In genomic region chrX:153600032-153600373, GRCh38 we compare ENCODE assay signal across 8 cellular contexts. TPM values are rescaled to one million over a fixed set of nuclear protein-coding genes. Genes with fewer than 3 reads are reported as not detected.
DNase-seq lines count a peak whose midpoint lies in the region; ATAC-seq and TF ChIP-seq lines count a peak whose summit lies in the region.

No MANE protein-coding gene starts in this region.

- peak overlapping the region in 1 of 2 donors; percentile 18 for H3K27ac Mint-ChIP-seq in effector memory CD8-positive, alpha-beta T cell

- peaks cover 16 to 29% of the 10 kb centered on the region in 2 donors for H3K4me1 Mint-ChIP-seq in effector memory CD8-positive, alpha-beta T cell (ENCODE audit: low read depth in 2 of 2)

- ATAC-seq in effector memory CD8-positive, alpha-beta T cell (replicated peaks), result no peak
- no peak for ATAC-seq in GM21737 (IDR thresholded peaks at IDR 0.05; ENCODE audit: unreplicated experiment)
- no peak for ATAC-seq in GM21529 (IDR thresholded peaks at IDR 0.05; ENCODE audit: unreplicated experiment)
- no peak for ATAC-seq in HG03521 (IDR thresholded peaks at IDR 0.05; ENCODE audit: unreplicated experiment)

- WGBS in ovary, 3 donors, result 24 to 37% (median 30%) methylated on average over 2 of the region's 2 CpGs

- H4K20me1 ChIP-seq in OCI-LY3 (ENCODE audit: insufficient read depth, low read length), result peaks cover 10% of the 10 kb centered on the region; the same call in 1 of the 2 replicates

- peak overlapping the region; percentile 84 for H3K4me2 ChIP-seq in OCI-LY3 (ENCODE audit: low read length)

- TF ChIP-seq POLR2A in ovary (IDR thresholded peaks at IDR 0.05), result no peak

- TF ChIP-seq CTCF in GM12864 (IDR thresholded peaks at IDR 0.05; ENCODE audit: low read depth, low read length, missing control alignments) (no peak), OCI-LY3 (IDR thresholded peaks at IDR 0.05; ENCODE audit: low read depth, low read length) (no peak), ovary (IDR thresholded peaks at IDR 0.05) (no peak)

- peak overlapping the region; percentile 76 for H3K9ac ChIP-seq in OCI-LY3 (ENCODE audit: low read length)

- no peaks in the 10 kb centered on the region for H3K9me3 Mint-ChIP-seq in effector memory CD8-positive, alpha-beta T cell

- no peak overlapping the region for H3K27ac ChIP-seq in OCI-LY3 (ENCODE audit: low read length)
- H3K27ac ChIP-seq in ovary, result no peak overlapping the region

- H3K4me3 ChIP-seq in GM12864 (ENCODE audit: low read depth, low read length) (peak overlapping the region; percentile 61), OCI-LY3 (ENCODE audit: low read length) (peak overlapping the region; percentile 98), ovary (peak overlapping the region; percentile 56)

- H3K36me3 ChIP-seq in OCI-LY3 (replicated peaks; ENCODE audit: low read depth, low read length) (peaks cover 4% of the 10 kb centered on the region), ovary (no peaks in the 10 kb centered on the region)

- TF ChIP-seq EP300 in ovary (IDR thresholded peaks at IDR 0.05), result no peak

- intact Hi-C loops in ovary (cut with DNase I), result loop anchor here in 1 of 4 donors (10.0 kb wide), 2 partner anchors 55 to 345 kb away; partner anchors contain the start of gene RENBP

- no peak overlapping the region; the same call in 1 of the 2 replicates for H2AFZ ChIP-seq in OCI-LY3 (ENCODE audit: low read depth, low read length)

- peaks cover 2% of the 10 kb centered on the region for H3K36me3 Mint-ChIP-seq in effector memory CD8-positive, alpha-beta T cell (ENCODE audit: insufficient read depth)

- peaks cover 27% of the 10 kb centered on the region for H3K79me2 ChIP-seq in OCI-LY3 (ENCODE audit: low read length)

- peaks cover 12% of the 10 kb centered on the region for H3K4me1 ChIP-seq in OCI-LY3 (ENCODE audit: low read length)
- no peaks in the 10 kb centered on the region for H3K4me1 ChIP-seq in ovary (ENCODE audit: insufficient read depth)

- H3K27me3 ChIP-seq in OCI-LY3 (ENCODE audit: low read depth, low read length) (no peaks in the 10 kb centered on the region), ovary (no peaks in the 10 kb centered on the region)

- peak overlapping the region; percentile 86 to 89 for H3K4me3 Mint-ChIP-seq in effector memory CD8-positive, alpha-beta T cell

- H3K9me3 ChIP-seq in OCI-LY3 (ENCODE audit: insufficient read depth, low read length) (no peaks in the 10 kb centered on the region), ovary (no peaks in the 10 kb centered on the region)

- H3K27me3 Mint-ChIP-seq in effector memory CD8-positive, alpha-beta T cell, result no peaks in the 10 kb centered on the region

- no peak for DNase-seq in GM12864 (ENCODE audit: low read depth)
- DNase-seq in effector memory CD8-positive, alpha-beta T cell, result no peak
- no peak for DNase-seq in ovary
- DNase-seq in NCI-H128 (lab: John Stamatoyannopoulos, UW; ENCODE audit: unreplicated experiment), result no peak

RNA-seq across cellular contexts. Expression of gene CCNQ, which starts 1.1 kb away (rescaled TPM):
- total RNA-seq in ovary, result 10 to 100 TPM; 15.5 to 20.0 (median 19.3) TPM
- 10 to 100 TPM; 16.8 to 23.8 TPM for polyA plus RNA-seq in ovary

RNA-seq across cellular contexts. Expression of gene DUSP9, which starts 47.0 kb away (rescaled TPM):
- 1 to 10 TPM in 3 of 7 donors, under 1 TPM in 4; 0.12 to 3.7 (median 0.74) TPM for total RNA-seq in ovary
- under 1 TPM in 1 of 2 donors, not detected in 1; 0.28 TPM for polyA plus RNA-seq in ovary
